ENCODE assay signal across 8 cellular contexts in the genomic region with DNA sequence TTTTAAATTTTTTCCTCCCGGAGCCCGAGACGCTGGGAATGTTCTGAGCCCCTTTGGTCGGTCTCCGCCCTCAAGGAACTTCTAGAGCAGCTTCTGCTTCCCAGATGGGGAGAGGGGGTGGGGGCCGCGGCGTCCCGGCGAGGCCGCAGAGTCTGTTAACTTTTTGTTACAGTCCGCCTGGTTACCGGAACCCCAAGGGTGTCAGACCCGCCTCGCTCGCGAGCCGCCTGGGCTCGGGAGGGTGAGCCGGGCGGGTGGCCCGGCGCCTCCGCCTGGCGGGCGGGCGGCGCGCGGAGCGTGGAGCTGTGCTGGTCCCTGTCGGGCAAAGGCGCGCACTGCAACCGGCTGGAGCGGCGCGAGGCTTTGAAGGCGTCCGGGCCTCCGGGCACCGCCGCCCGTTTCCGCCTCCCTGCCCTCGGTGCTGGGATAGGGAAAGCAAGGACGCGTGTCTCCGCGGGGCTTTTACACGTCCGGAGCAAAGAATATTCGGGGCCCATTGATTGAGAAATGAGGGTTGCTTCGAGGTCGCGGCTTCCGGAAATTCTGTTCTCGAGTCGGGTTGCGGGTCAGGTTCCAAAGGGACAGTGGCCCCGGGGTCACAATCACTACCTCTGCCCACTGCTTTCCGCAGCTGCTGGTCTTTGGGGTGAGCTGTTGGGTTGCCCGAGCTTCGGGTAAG. TPM values are rescaled to one million over a fixed set of nuclear protein-coding genes. Genes with fewer than 3 reads are reported as not detected.
DNase-seq lines count a peak whose midpoint lies in the region; ATAC-seq and TF ChIP-seq lines count a peak whose summit lies in the region.

No MANE protein-coding gene starts in this region.

- peak; percentile 32 for ATAC-seq in GM18858 (IDR thresholded peaks at IDR 0.05; ENCODE audit: unreplicated experiment)
- ATAC-seq in HG03175 (IDR thresholded peaks at IDR 0.05; ENCODE audit: unreplicated experiment): peak; percentile 60
- peak; percentile 47 for ATAC-seq in foreskin keratinocyte

- peak overlapping the region; percentile 98 for H3K4me3 ChIP-seq in AG04449 (ENCODE audit: low read depth, low read length)
- H3K4me3 ChIP-seq in neuron (ENCODE audit: low read length): peak overlapping the region; percentile 71

- no peak for DNase-seq in AG04449 (ENCODE audit: low read depth, low spot score)
- peak; percentile 77 for DNase-seq in RWPE1 (ENCODE audit: low spot score)
- peak; percentile 72 for DNase-seq in activated gamma-delta T cell (lab: John Stamatoyannopoulos, UW)
- peak in 1 of 2 donors; percentile 64 for DNase-seq in foreskin keratinocyte
- peak; percentile 80 for DNase-seq in stromal cell of bone marrow (ENCODE audit: low read depth)

- H3K36me3 ChIP-seq in neuron (ENCODE audit: insufficient read depth, low read length): peaks cover 13% of the 10 kb centered on the region

- peak overlapping the region; percentile 78 for H3K27ac ChIP-seq in RWPE1
- no peak overlapping the region for H3K27ac ChIP-seq in foreskin keratinocyte

- H3K4me1 ChIP-seq in foreskin keratinocyte: no peaks in the 10 kb centered on the region
- peaks cover 38% of the 10 kb centered on the region for H3K4me1 ChIP-seq in neuron (ENCODE audit: insufficient read depth, low read length)

- CTCF ChIA-PET in AG04449 (lab: Yijun Ruan, JAX) (interaction anchor here (0.7 to 8.9 kb wide), 17 partner anchors 16 to 1272 kb away, joined by 3 to 112 read pairs (median 4); a partner anchor contains a TSS), RWPE1 (lab: Yijun Ruan, JAX) (interaction anchor here (0.6 to 1.6 kb wide), 9 partner anchors 10 to 998 kb away, joined by 3 to 9 read pairs (median 4); no protein-coding TSS in a partner anchor)

- H3K9me3 ChIP-seq in neuron (ENCODE audit: low read length): peaks cover 5% of the 10 kb centered on the region

- no peak overlapping the region for H2AFZ ChIP-seq in neuron (ENCODE audit: low read depth, low read length)

- H3K27me3 ChIP-seq in foreskin keratinocyte: peaks cover 54% of the 10 kb centered on the region
- peaks cover 7% of the 10 kb centered on the region for H3K27me3 ChIP-seq in neuron (ENCODE audit: insufficient read depth, low read length)

- POLR2A ChIA-PET in AG04449 (lab: Yijun Ruan, JAX) (interaction anchor here (0.6 to 1.7 kb wide), 6 partner anchors 95 to 744 kb away, joined by 3 to 4 read pairs (median 3); no protein-coding TSS in a partner anchor), RWPE1 (lab: Yijun Ruan, JAX; ENCODE audit: low non-redundant PET) (no interaction called here)

- peak; percentile 86 for TF ChIP-seq CTCF in AG04449 (IDR thresholded peaks at IDR 0.05; ENCODE audit: insufficient read depth, low read length, missing control alignments)
- TF ChIP-seq CTCF in RWPE1 (conservative IDR thresholded peaks at IDR 0.05; ENCODE audit: low read depth): peak; percentile 94
- TF ChIP-seq CTCF in foreskin keratinocyte (conservative IDR thresholded peaks at IDR 0.05): peak; percentile 95

RNA-seq across cellular contexts. Expression of a gene that starts 1.7 kb away (rescaled TPM):
- total RNA-seq in foreskin keratinocyte: 1.8 and 2.1 TPM in 2 replicates
- polyA plus RNA-seq in foreskin keratinocyte: 0.56 and 0.70 TPM in 2 replicates
